28 cellular contexts compared by ENCODE assay signal in the genomic region with DNA sequence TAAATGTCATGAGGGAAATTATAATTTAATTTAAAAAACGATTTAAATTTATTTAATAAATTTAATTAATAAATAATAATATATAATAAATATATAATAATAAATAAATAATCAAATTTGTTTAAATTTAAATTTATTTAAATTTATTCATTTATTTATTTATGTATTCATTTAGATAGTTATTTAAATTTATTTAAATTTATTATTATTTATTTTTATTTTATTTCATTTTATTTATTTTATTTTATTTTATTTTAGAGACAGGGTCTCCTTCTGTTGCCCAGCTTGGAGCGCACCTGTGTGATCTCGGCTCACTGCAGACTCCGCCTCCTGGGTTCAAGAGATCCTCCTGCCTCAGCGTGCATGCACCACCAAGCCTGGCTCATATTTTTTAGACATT.
"Had no signal": no experiment of that assay in that cellular context is flagged by ENCODE, and none has a peak within 500 bp of the region (broad histone marks: within the 10 kb centered on the region; RNA-seq: fewer than 3 reads in every experiment).

No MANE protein-coding gene starts in this region.

- DNase-seq: activated CD4-positive, alpha-beta T cell treated with anti-CD3 and anti-CD28 coated beads for 1 hour; activated CD4-positive, alpha-beta T cell treated with anti-CD3 and anti-CD28 coated beads for 4 hours; activated CD4-positive, alpha-beta T cell treated with anti-CD3 and anti-CD28 coated beads, Interleukin-2, amount 10 ng/mL, durations not matched to agents 7 days and 5 days; activated CD4-positive, alpha-beta T cell treated with anti-CD3 and anti-CD28 coated beads, Interleukin-2, amount 50 U/mL, for 4 hours; activated CD8-positive, alpha-beta memory T cell treated with anti-CD3 and anti-CD28 coated beads for 24 hours; activated CD8-positive, alpha-beta T cell treated with anti-CD3 and anti-CD28 coated beads for 36 hours; activated effector memory CD4-positive, alpha-beta T cell treated with Interleukin-2 at 50 U/mL for 16 hours; activated gamma-delta T cell treated with Interleukin-2 at 50 U/mL for 16 hours; activated naive CD4-positive, alpha-beta T cell treated with anti-CD3 and anti-CD28 coated beads, Interleukin-2, amount 50 U/mL, for 16 hours; activated naive CD4-positive, alpha-beta T cell treated with Interleukin-2 at 50 U/mL for 16 hours; activated T-cell treated with anti-CD3 and anti-CD28 coated beads, Interleukin-2, amount 50 U/mL, for 4 hours; amniotic stem cell; anterior cingulate cortex; brain microvascular endothelial cell; colonic mucosa; effector CD8-positive, alpha-beta T cell; foreskin fibroblast; heart right ventricle; T-helper 1 cell; T-helper 17 cell; T1000 had no signal

- H3K4me1 Mint-ChIP-seq: activated CD4-positive, alpha-beta T cell treated with anti-CD3 and anti-CD28 coated beads, Interleukin-2, amount 10 ng/mL, durations not matched to agents 7 days and 5 days; activated T-helper 17 cell treated with anti-CD3 and anti-CD28 coated beads, Interleukin-2, amount 50 U/mL, for 72 hours; T-helper 17 cell had no signal

- H3K4me3 Mint-ChIP-seq: activated CD4-positive, alpha-beta T cell treated with anti-CD3 and anti-CD28 coated beads, Interleukin-2, amount 10 ng/mL, durations not matched to agents 7 days and 5 days; activated CD8-positive, alpha-beta T cell treated with anti-CD3 and anti-CD28 coated beads for 36 hours; activated naive CD8-positive, alpha-beta T cell; activated T-cell treated with anti-CD3 and anti-CD28 coated beads, Interleukin-2, amount 50 U/mL, for 4 hours; activated T-helper 17 cell treated with anti-CD3 and anti-CD28 coated beads, Interleukin-2, amount 50 U/mL, for 72 hours; T-helper 17 cell; T-helper 2 cell treated with Interferon-gamma antibody and Interleukin-4, amounts not matched to agents 5 μg/mL and 100 μg/mL, for 36 hours had no signal

- FAIRE-seq: astrocyte, bronchial epithelial cell had no signal

- H3K27me3 ChIP-seq: brain microvascular endothelial cell, colonic mucosa, gastroesophageal sphincter, heart right ventricle had no signal

- ATAC-seq: activated CD8-positive, alpha-beta T cell treated with anti-CD3 and anti-CD28 coated beads for 36 hours; activated T-cell treated with anti-CD3 and anti-CD28 coated beads, Interleukin-2, amount 50 U/mL, for 4 hours; activated T-helper 17 cell treated with anti-CD3 and anti-CD28 coated beads, Interleukin-2, amount 50 U/mL, for 72 hours; esophagus mucosa; gastroesophageal sphincter; heart right ventricle; T-helper 17 cell had no signal

- H3K9me3 Mint-ChIP-seq: activated T-cell treated with anti-CD3 and anti-CD28 coated beads, Interleukin-2, amount 50 U/mL, for 4 hours; activated T-helper 17 cell treated with anti-CD3 and anti-CD28 coated beads, Interleukin-2, amount 50 U/mL, for 72 hours had no signal

- H3K27ac ChIP-seq: brain microvascular endothelial cell, colonic mucosa, gastroesophageal sphincter, heart right ventricle had no signal

- H3K27ac Mint-ChIP-seq: activated CD4-positive, alpha-beta T cell treated with anti-CD3 and anti-CD28 coated beads, Interleukin-2, amount 10 ng/mL, durations not matched to agents 7 days and 5 days; activated CD8-positive, alpha-beta T cell treated with anti-CD3 and anti-CD28 coated beads for 36 hours; activated naive CD8-positive, alpha-beta T cell; activated T-helper 17 cell treated with anti-CD3 and anti-CD28 coated beads, Interleukin-2, amount 50 U/mL, for 72 hours; T-helper 17 cell; T-helper 2 cell treated with Interferon-gamma antibody and Interleukin-4, amounts not matched to agents 5 μg/mL and 100 μg/mL, for 36 hours had no signal

- H3K36me3 Mint-ChIP-seq: activated naive CD8-positive, alpha-beta T cell had no signal

- H3K27me3 Mint-ChIP-seq: activated CD4-positive, alpha-beta T cell treated with anti-CD3 and anti-CD28 coated beads, Interleukin-2, amount 10 ng/mL, durations not matched to agents 7 days and 5 days; activated CD8-positive, alpha-beta T cell treated with anti-CD3 and anti-CD28 coated beads for 36 hours; activated naive CD8-positive, alpha-beta T cell; activated T-helper 17 cell treated with anti-CD3 and anti-CD28 coated beads, Interleukin-2, amount 50 U/mL, for 72 hours; T-helper 17 cell had no signal

- H3K9me3 ChIP-seq: colonic mucosa, gastroesophageal sphincter, heart right ventricle had no signal

- H3K4me1 ChIP-seq: colonic mucosa, gastroesophageal sphincter, heart right ventricle had no signal

- H3K36me3 ChIP-seq: brain microvascular endothelial cell, colonic mucosa, gastroesophageal sphincter had no signal

- H3K4me3 ChIP-seq: colonic mucosa, gastroesophageal sphincter, heart right ventricle had no signal
